8 cellular contexts compared by ENCODE assay signal in the genomic region with DNA sequence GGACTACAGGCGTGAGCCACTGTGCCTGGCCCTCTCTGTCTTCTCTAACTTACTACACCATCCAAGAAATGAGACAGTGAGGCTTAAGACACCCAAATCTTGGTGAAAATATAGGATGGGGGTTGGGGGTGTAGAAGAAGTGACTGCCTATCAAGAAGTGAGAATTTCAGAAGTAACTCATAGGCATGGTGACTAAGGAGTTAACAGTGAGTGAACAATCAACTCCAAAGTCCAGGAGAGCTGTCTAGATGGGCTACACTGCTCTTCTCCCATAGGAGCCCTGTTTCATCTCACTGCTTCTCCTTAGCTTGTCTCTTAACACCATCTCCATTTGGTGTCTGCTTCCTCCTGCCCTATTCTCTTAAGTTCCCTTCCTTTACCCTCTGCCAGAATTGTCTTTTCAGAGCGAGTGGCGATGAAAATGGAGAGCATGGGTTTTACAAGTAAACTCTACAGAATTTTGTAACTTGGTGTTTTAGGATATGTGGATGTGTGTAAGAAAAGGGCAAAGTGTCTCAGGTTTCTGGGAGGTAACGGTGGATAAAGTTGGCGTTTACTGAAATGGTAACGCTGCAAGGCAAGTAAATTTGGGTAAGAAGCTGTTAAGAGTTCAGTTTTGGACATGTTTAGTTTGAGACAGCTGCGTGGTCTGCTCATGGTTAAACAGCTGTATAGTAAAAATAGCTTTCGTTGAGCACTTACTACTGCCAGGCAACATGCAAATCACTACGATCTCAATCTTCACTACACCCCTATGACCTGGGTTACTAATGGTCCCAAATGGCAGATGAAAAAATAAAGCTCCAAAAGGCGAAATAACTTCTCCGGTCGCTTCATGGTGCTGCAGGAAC. TPM values are rescaled to one million over a fixed set of nuclear protein-coding genes. Genes with fewer than 3 reads are reported as not detected.
DNase-seq lines count a peak whose midpoint lies in the region; ATAC-seq and TF ChIP-seq lines count a peak whose summit lies in the region.

No MANE protein-coding gene starts in this region.

- H3K9ac ChIP-seq in skeletal muscle tissue (ENCODE audit: low read depth in 1 of 3, low read length in 3 of 3) = peak overlapping the region; percentile 93 to 99 (median 97)

- peaks cover 37% of the 10 kb centered on the region for H3K4me1 Mint-ChIP-seq in activated naive CD8-positive, alpha-beta T cell (ENCODE audit: low read depth)

- H3K4me3 Mint-ChIP-seq in activated naive CD8-positive, alpha-beta T cell = peak overlapping the region; percentile 98

- DNase-seq in BE2C (no peak), iPS DF 6.9 (ENCODE audit: low read depth, low spot score) (no peak), ureter (ENCODE audit: low spot score) (no peak), NCI-H2029 treated with DMSO at 0.1 percent for 48 hours (lab: John Stamatoyannopoulos, UW) (no peak)

- H3K27ac Mint-ChIP-seq in activated naive CD8-positive, alpha-beta T cell = peak overlapping the region; percentile 99

- H3K4me3 ChIP-seq in BE2C (ENCODE audit: low read depth, low read length) (peak overlapping the region; percentile 91), iPS DF 6.9 (ENCODE audit: low read length) (peak overlapping the region; percentile 39; the same call in 1 of the 2 replicates), skeletal muscle tissue (ENCODE audit: low read length in 3 of 3) (peak overlapping the region; percentile 84 to 99 (median 97))

- H3K9me3 ChIP-seq in BE2C (no peaks in the 10 kb centered on the region), iPS DF 6.9 (ENCODE audit: control insufficient read depth, insufficient read depth, low read length) (no peaks in the 10 kb centered on the region; the same call in 1 of the 2 replicates), skeletal muscle tissue (ENCODE audit: control insufficient read depth in 3 of 3, low read length in 3 of 3) (no peaks in the 10 kb centered on the region)

- H3K36me3 Mint-ChIP-seq in activated naive CD8-positive, alpha-beta T cell = peaks cover 16% of the 10 kb centered on the region

- no peaks in the 10 kb centered on the region for H3K9me3 Mint-ChIP-seq in activated naive CD8-positive, alpha-beta T cell (ENCODE audit: low read depth)

- H3K27ac ChIP-seq in iPS DF 6.9 (ENCODE audit: low read length) (no peak overlapping the region), skeletal muscle tissue (ENCODE audit: low read depth, low read length) (peak overlapping the region; percentile 95)

- no peak for TF ChIP-seq CTCF in BE2C (IDR thresholded peaks at IDR 0.05; ENCODE audit: low read depth, low read length)

- peaks cover 1% of the 10 kb centered on the region for H3K27me3 ChIP-seq in BE2C
- H3K27me3 ChIP-seq in iPS DF 6.9 (ENCODE audit: control insufficient read depth, insufficient read depth, low read length) = no peaks in the 10 kb centered on the region
- H3K27me3 ChIP-seq in skeletal muscle tissue (ENCODE audit: control insufficient read depth in 3 of 3, insufficient read depth in 3 of 3, low read length in 3 of 3) = no peaks in the 10 kb centered on the region

- ATAC-seq in GM19372 (IDR thresholded peaks at IDR 0.05; ENCODE audit: low read depth, unreplicated experiment) = peak; percentile 42
- ATAC-seq in HG03432 (IDR thresholded peaks at IDR 0.05; ENCODE audit: unreplicated experiment) = peak; percentile 47

- no peaks in the 10 kb centered on the region for H3K27me3 Mint-ChIP-seq in activated naive CD8-positive, alpha-beta T cell

- no CpG with 5 or more reads among the region's 12 CpGs for whole genome bisulfite sequencing in iPS DF 6.9 (ENCODE audit: insufficient coverage, insufficient read length)

- H3K4me1 ChIP-seq in BE2C = peaks cover 3% of the 10 kb centered on the region
- H3K4me1 ChIP-seq in iPS DF 6.9 (ENCODE audit: control insufficient read depth, insufficient read depth, low read length) = peaks cover 3% of the 10 kb centered on the region; the same call in 1 of the 2 replicates
- H3K4me1 ChIP-seq in skeletal muscle tissue (ENCODE audit: control insufficient read depth in 3 of 3, insufficient read depth in 3 of 3, low read length in 3 of 3) = peaks cover 19 to 26% (median 24%) of the 10 kb centered on the region in 3 donors

- H3K36me3 ChIP-seq in BE2C (peaks cover 17% of the 10 kb centered on the region), iPS DF 6.9 (ENCODE audit: control insufficient read depth, insufficient read depth, low read length) (no peaks in the 10 kb centered on the region), skeletal muscle tissue (ENCODE audit: control insufficient read depth in 3 of 3, insufficient read depth in 3 of 3, low read length in 3 of 3) (peaks cover 7 to 16% (median 11%) of the 10 kb centered on the region in 3 donors)

RNA-seq across cellular contexts. Expression of a gene that starts 22.5 kb away (rescaled TPM):
- polyA plus RNA-seq in BE2C (2012; ENCODE audit: insufficient read depth, insufficient read length, low read depth) = not detected
- total RNA-seq in skeletal muscle tissue = not detected
- total RNA-seq in ureter = not detected

Comparison
In these comparisons a context has a peak if more than half of its experiments do, and no peak if none do; other contexts are left out.
1. H3K4me3 ChIP-seq: peak in every context shown above with its lines; median percentile 97 in skeletal muscle tissue; 91 in BE2C; 39 in iPS DF 6.9.